10 cellular contexts compared by ENCODE assay signal in genomic region chr1:9164537-9164910, GRCh38. TPM values are rescaled to one million over a fixed set of nuclear protein-coding genes. Genes with fewer than 3 reads are reported as not detected.
A peak's percentile ranks its signal among the peaks of the same experiment; 100 is the strongest.
DNase-seq lines count a peak whose midpoint lies in the region; ATAC-seq and TF ChIP-seq lines count a peak whose summit lies in the region.
"Had no signal": no experiment of that assay in that cellular context is flagged by ENCODE, and none has a peak within 500 bp of the region (broad histone marks: within the 10 kb centered on the region; RNA-seq: fewer than 3 reads in every experiment).

No MANE protein-coding gene starts in this region.

- WGBS in hepatocyte (ENCODE audit: low lambda C conversion rate, missing lambda C conversion rate) = 71% methylated on average over 4 of the region's 4 CpGs

- TF ChIP-seq CTCF in GM23338 (conservative IDR thresholded peaks at IDR 0.05; ENCODE audit: low read depth in 2 of 2) = no peak
- no peak for TF ChIP-seq CTCF in activated B cell treated with CpG ODN at 0.5 μM for 24 hours (IDR thresholded peaks at IDR 0.05)
- no peak for TF ChIP-seq CTCF in hepatocyte (IDR thresholded peaks at IDR 0.05; ENCODE audit: poor library complexity)

- peaks cover 24% of the 10 kb centered on the region for H3K4me1 ChIP-seq in GM23338 (ENCODE audit: insufficient read depth)
- peaks cover 28% of the 10 kb centered on the region for H3K4me1 ChIP-seq in hepatocyte (ENCODE audit: insufficient read depth)

- POLR2A ChIA-PET in activated B cell treated with CpG ODN at 0.5 μM for 24 hours (lab: Charles Lee) = interaction anchor here (0.6 to 1.3 kb wide), 2 partner anchors 18 to 134 kb away, joined by 3 to 4 read pairs; no protein-coding TSS in a partner anchor
- POLR2A ChIA-PET in activated CD4-positive, alpha-beta T cell treated with anti-CD3 and anti-CD28 coated beads for 36 hours (lab: Charles Lee) = no interaction called here

- H3K36me3 ChIP-seq in GM23338 (ENCODE audit: insufficient read depth) (no peaks in the 10 kb centered on the region), hepatocyte (replicated peaks; ENCODE audit: insufficient read depth, low read depth) (no peaks in the 10 kb centered on the region)

- H3K9me2 ChIP-seq in GM23338 (ENCODE audit: insufficient read depth) (no peaks in the 10 kb centered on the region), hepatocyte (replicated peaks; ENCODE audit: insufficient read depth) (no peaks in the 10 kb centered on the region)

- H3K79me2 ChIP-seq in GM23338 (replicated peaks; ENCODE audit: insufficient read depth) = peaks cover 93% of the 10 kb centered on the region
- H3K79me2 ChIP-seq in hepatocyte = peaks cover 62% of the 10 kb centered on the region

- H3F3A ChIP-seq in GM23338 (replicated peaks; ENCODE audit: low read depth) = no peaks in the 10 kb centered on the region

- H2AFZ ChIP-seq in GM23338 (no peak overlapping the region), hepatocyte (no peak overlapping the region)

- no peak for ATAC-seq in GM23338
- ATAC-seq in activated B cell treated with CpG ODN at 0.5 μM for 24 hours (ENCODE audit: low read depth) = no peak
- no peak for ATAC-seq in stimulated activated naive B cell treated with anti-CD40 and anti-IgM and Interleukin-4, amounts not matched to agents 10 μg/mL and 1 μg/mL and 100 μg/mL, for 72 hours (replicated peaks)
- ATAC-seq in GM21737 (IDR thresholded peaks at IDR 0.05; ENCODE audit: unreplicated experiment) = no peak
- ATAC-seq in activated CD4-positive, alpha-beta T cell treated with anti-CD3 and anti-CD28 coated beads for 36 hours = no peak
- no peak for ATAC-seq in HG03175 (IDR thresholded peaks at IDR 0.05; ENCODE audit: unreplicated experiment)

- H3K27me3 ChIP-seq in GM23338 (ENCODE audit: insufficient read depth) (no peaks in the 10 kb centered on the region), hepatocyte (no peaks in the 10 kb centered on the region)

- peaks cover 49% of the 10 kb centered on the region for H3K4me1 Mint-ChIP-seq in GM23338
- H3K4me1 Mint-ChIP-seq in activated B cell treated with CpG ODN at 0.5 μM for 24 hours = peaks cover 28% of the 10 kb centered on the region
- H3K4me1 Mint-ChIP-seq in stimulated activated naive B cell treated with anti-CD40 and anti-IgM and Interleukin-4, amounts not matched to agents 10 μg/mL and 1 μg/mL and 100 μg/mL, for 72 hours = peaks cover 14 to 33% of the 10 kb centered on the region in 2 donors
- H3K4me1 Mint-ChIP-seq in activated CD4-positive, alpha-beta T cell treated with anti-CD3 and anti-CD28 coated beads for 36 hours = peaks cover 12% of the 10 kb centered on the region

- CTCF ChIA-PET in activated B cell treated with CpG ODN at 0.5 μM for 24 hours (lab: Charles Lee) = no interaction called here
- CTCF ChIA-PET in activated CD4-positive, alpha-beta T cell treated with anti-CD3 and anti-CD28 coated beads for 36 hours (lab: Charles Lee) = interaction anchor here (1.3 kb wide), 1 partner anchor 54 kb away, joined by 5 read pairs; no protein-coding TSS in a partner anchor

- no peak overlapping the region for H3K4me3 Mint-ChIP-seq in GM23338
- H3K4me3 Mint-ChIP-seq in activated B cell treated with CpG ODN at 0.5 μM for 24 hours = peak overlapping the region; percentile 73
- H3K4me3 Mint-ChIP-seq in stimulated activated naive B cell treated with anti-CD40 and anti-IgM and Interleukin-4, amounts not matched to agents 10 μg/mL and 1 μg/mL and 100 μg/mL, for 72 hours = peak overlapping the region in 1 of 2 donors; percentile 47
- no peak overlapping the region for H3K4me3 Mint-ChIP-seq in activated CD4-positive, alpha-beta T cell treated with anti-CD3 and anti-CD28 coated beads for 36 hours

- H3K27me3 Mint-ChIP-seq in GM23338 (ENCODE audit: insufficient read depth, low read depth, poor library complexity) (peaks cover 4% of the 10 kb centered on the region), activated B cell treated with CpG ODN at 0.5 μM for 24 hours (no peaks in the 10 kb centered on the region)
- peaks cover 0 to 4% of the 10 kb centered on the region in 2 donors for H3K27me3 Mint-ChIP-seq in stimulated activated naive B cell treated with anti-CD40 and anti-IgM and Interleukin-4, amounts not matched to agents 10 μg/mL and 1 μg/mL and 100 μg/mL, for 72 hours
- H3K27me3 Mint-ChIP-seq in activated CD4-positive, alpha-beta T cell treated with anti-CD3 and anti-CD28 coated beads for 36 hours = peaks cover 4% of the 10 kb centered on the region

- H3K27ac ChIP-seq in GM23338 (ENCODE audit: low read depth) = no peak overlapping the region; the same call in 1 of the 2 replicates
- H3K27ac ChIP-seq in hepatocyte = peak overlapping the region; percentile 89

- H3K9me3 Mint-ChIP-seq in GM23338 (no peaks in the 10 kb centered on the region), activated B cell treated with CpG ODN at 0.5 μM for 24 hours (no peaks in the 10 kb centered on the region)
- H3K9me3 Mint-ChIP-seq in stimulated activated naive B cell treated with anti-CD40 and anti-IgM and Interleukin-4, amounts not matched to agents 10 μg/mL and 1 μg/mL and 100 μg/mL, for 72 hours = no peaks in the 10 kb centered on the region
- no peaks in the 10 kb centered on the region for H3K9me3 Mint-ChIP-seq in activated CD4-positive, alpha-beta T cell treated with anti-CD3 and anti-CD28 coated beads for 36 hours (ENCODE audit: low read depth)

- no peak overlapping the region for H3K4me3 ChIP-seq in GM23338
- H3K4me3 ChIP-seq in hepatocyte = no peak overlapping the region

- peak overlapping the region; percentile 38; the same call in 1 of the 2 replicates for H3K4me2 ChIP-seq in GM23338
- H3K4me2 ChIP-seq in hepatocyte = no peak overlapping the region

- no peaks in the 10 kb centered on the region for H3K9me3 ChIP-seq in hepatocyte (ENCODE audit: low read depth)

- DNase-seq in GM23338 (ENCODE audit: low spot score) = no peak
- no peak for DNase-seq in activated B cell treated with CpG ODN at 0.5 μM for 24 hours
- DNase-seq in hepatocyte (ENCODE audit: low spot score) = no peak
- no peak for DNase-seq in stimulated activated naive B cell treated with anti-CD40 and anti-IgM and Interleukin-4, amounts not matched to agents 10 μg/mL and 1 μg/mL and 100 μg/mL, for 72 hours
- no peak for DNase-seq in activated CD4-positive, alpha-beta T cell treated with anti-CD3 and anti-CD28 coated beads for 36 hours
- DNase-seq in NCI-H1694 (lab: John Stamatoyannopoulos, UW) = no peak
- DNase-seq: NCI-H524 treated with DMSO at 0.1 percent for 48 hours; stimulated activated naive CD4-positive, alpha-beta T cell had no signal

- H4K20me1 ChIP-seq in GM23338 (replicated peaks; ENCODE audit: insufficient read depth) = peaks cover 29% of the 10 kb centered on the region
- peaks cover 11% of the 10 kb centered on the region for H4K20me1 ChIP-seq in hepatocyte (ENCODE audit: insufficient read depth, poor library complexity, severe bottlenecking)

- H3K27ac Mint-ChIP-seq in GM23338 = no peak overlapping the region
- H3K27ac Mint-ChIP-seq in activated B cell treated with CpG ODN at 0.5 μM for 24 hours = peak overlapping the region; percentile 86
- peak overlapping the region; percentile 92 for H3K27ac Mint-ChIP-seq in stimulated activated naive B cell treated with anti-CD40 and anti-IgM and Interleukin-4, amounts not matched to agents 10 μg/mL and 1 μg/mL and 100 μg/mL, for 72 hours
- H3K27ac Mint-ChIP-seq in activated CD4-positive, alpha-beta T cell treated with anti-CD3 and anti-CD28 coated beads for 36 hours = no peak overlapping the region

- peaks cover 8% of the 10 kb centered on the region; the same call in 2 of the 3 replicates for H3K36me3 Mint-ChIP-seq in GM23338 (ENCODE audit: low read depth)
- H3K36me3 Mint-ChIP-seq in activated B cell treated with CpG ODN at 0.5 μM for 24 hours (ENCODE audit: low read depth) = no peaks in the 10 kb centered on the region
- no peaks in the 10 kb centered on the region for H3K36me3 Mint-ChIP-seq in stimulated activated naive B cell treated with anti-CD40 and anti-IgM and Interleukin-4, amounts not matched to agents 10 μg/mL and 1 μg/mL and 100 μg/mL, for 72 hours
- H3K36me3 Mint-ChIP-seq in activated CD4-positive, alpha-beta T cell treated with anti-CD3 and anti-CD28 coated beads for 36 hours (ENCODE audit: low read depth) = no peaks in the 10 kb centered on the region

- intact Hi-C loops in activated B cell treated with CpG ODN at 0.5 μM for 24 hours (cut with micrococcal nuclease) = loop anchor here (1.0 to 5.0 kb wide), 2 partner anchors 17 to 37 kb away; partner anchors contain the start of gene GPR157
- intact Hi-C loops in activated CD4-positive, alpha-beta T cell treated with anti-CD3 and anti-CD28 coated beads for 36 hours (cut with DNase I, micrococcal nuclease) = loop anchor here in 1 of 2 experiments (2.0 kb wide), 1 partner anchor 14 kb away; no protein-coding TSS in a partner anchor

TF ChIP-seq in GM23338, 12 proteins besides CTCF, POLR2A, EP300 and RAD21:
- TF ChIP-seq ZNF114 (CRISPR knock-in tag; IDR thresholded peaks at IDR 0.05) = no peak
- no peak for TF ChIP-seq ZNF331 (CRISPR knock-in tag; IDR thresholded peaks at IDR 0.05; ENCODE audit: low read depth)
- TF ChIP-seq EZH2 (IDR thresholded peaks at IDR 0.05; ENCODE audit: low read depth, unreplicated experiment) = no peak
- TF ChIP-seq CREB1 (CRISPR knock-in tag; IDR thresholded peaks at IDR 0.05; ENCODE audit: low read depth) = no peak
- no peak for TF ChIP-seq POLR2AphosphoS5 (IDR thresholded peaks at IDR 0.05; ENCODE audit: low read depth)
- TF ChIP-seq EZH2phosphoT487 (IDR thresholded peaks at IDR 0.05; ENCODE audit: unreplicated experiment) = no peak

RNA-seq across cellular contexts. Expression of gene GPR157, which starts 35.6 kb away (rescaled TPM):
- 3.9 and 4.2 TPM in 2 replicates for total RNA-seq in GM23338 (2014; rRNA removed; shearing (Covaris generic))
- polyA plus RNA-seq in GM23338 (2016; fragmentation: Nextera tagmentation; extraction: Ambion mirVana) (0.81 and 0.85 TPM in 2 replicates), hepatocyte (6.9 and 14.4 TPM in 2 replicates)
- total RNA-seq in activated B cell treated with CpG ODN at 0.5 μM for 24 hours (6.2 and 7.0 TPM in 2 replicates), hepatocyte (15.3 and 18.6 TPM in 2 replicates)
- 1 to 10 TPM; 2.7 to 3.6 TPM for total RNA-seq in activated CD4-positive, alpha-beta T cell treated with anti-CD3 and anti-CD28 coated beads for 36 hours

Comparison
In these comparisons a context has a peak if more than half of its experiments do, and no peak if none do; other contexts are left out.
1. H3K27ac Mint-ChIP-seq: peak in activated B cell treated with CpG ODN at 0.5 μM for 24 hours (single experiment) and stimulated activated naive B cell treated with anti-CD40 and anti-IgM and Interleukin-4, amounts not matched to agents 10 μg/mL and 1 μg/mL and 100 μg/mL, for 72 hours (single experiment); none in GM23338 (single experiment) and activated CD4-positive, alpha-beta T cell treated with anti-CD3 and anti-CD28 coated beads for 36 hours (single experiment).